Comparison of ENCODE assay signal across 12 cellular contexts in the genomic region with DNA sequence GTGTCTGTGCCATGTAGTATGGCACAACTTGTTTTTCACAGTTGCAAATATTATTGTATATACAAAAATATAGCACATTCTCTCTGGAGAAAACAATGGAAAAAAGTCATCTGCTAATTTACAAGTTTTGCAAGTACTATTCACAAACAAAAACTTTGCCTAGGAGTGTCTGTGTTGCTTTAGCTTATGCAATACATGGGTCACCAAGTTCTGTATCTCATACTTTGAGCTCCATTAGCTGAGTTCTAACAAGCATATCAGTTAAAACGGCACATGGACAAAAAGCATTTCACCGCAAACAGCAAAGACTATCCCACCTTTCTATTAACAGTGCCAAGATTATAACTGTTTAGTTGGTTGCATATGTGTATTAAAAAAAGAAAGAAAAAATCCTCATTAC. TPM values are rescaled to one million over a fixed set of nuclear protein-coding genes. Genes with fewer than 3 reads are reported as not detected.
A peak's percentile ranks its signal among the peaks of the same experiment; 100 is the strongest.
DNase-seq lines count a peak whose midpoint lies in the region; ATAC-seq, FAIRE-seq and TF ChIP-seq lines count a peak whose summit lies in the region.
"Had no signal": no experiment of that assay in that cellular context is flagged by ENCODE, and none has a peak within 500 bp of the region (broad histone marks: within the 10 kb centered on the region; RNA-seq: fewer than 3 reads in every experiment).

No MANE protein-coding gene starts in this region.

- FAIRE-seq in pancreas (lab: Jason Lieb, UNC) = no peak

- H3K9me3 Mint-ChIP-seq in stimulated activated effector memory CD8-positive, alpha-beta T cell treated with anti-CD3 and anti-CD28 coated beads, Interleukin-12 subunit alpha, Interleukin-12 subunit beta, amount 100 ng/mL, for 72 hours = no peaks in the 10 kb centered on the region

- H3K4me3 Mint-ChIP-seq in stimulated activated effector memory CD8-positive, alpha-beta T cell treated with anti-CD3 and anti-CD28 coated beads, Interleukin-12 subunit alpha, Interleukin-12 subunit beta, amount 100 ng/mL, for 72 hours = no peak overlapping the region
- H3K4me3 Mint-ChIP-seq: activated CD8-positive, alpha-beta T cell treated with anti-CD3 and anti-CD28 coated beads, Interleukin-2, amount 10 ng/mL, durations not matched to agents 7 days and 5 days; CD4-positive, CD25-positive, alpha-beta regulatory T cell had no signal

- intact Hi-C loops in pancreas (cut with DNase I) = no loop called here

- no peak overlapping the region for H3K27ac Mint-ChIP-seq in stimulated activated effector memory CD8-positive, alpha-beta T cell treated with anti-CD3 and anti-CD28 coated beads, Interleukin-12 subunit alpha, Interleukin-12 subunit beta, amount 100 ng/mL, for 72 hours
- H3K27ac Mint-ChIP-seq: activated CD8-positive, alpha-beta T cell treated with anti-CD3 and anti-CD28 coated beads, Interleukin-2, amount 10 ng/mL, durations not matched to agents 7 days and 5 days; CD4-positive, CD25-positive, alpha-beta regulatory T cell had no signal

- in situ Hi-C loops in SK-MEL-5 (cut with HindIII; ENCODE audit: low pct_unique_long_range_greater_than_20kb, low sequenced_read_pairs) = no loop called here

- peak overlapping the region; percentile 86 for H3K4me3 ChIP-seq in BJ (ENCODE audit: low read depth, low read length)
- peak overlapping the region in 3 of 4 donors; percentile 63 to 90 (median 83) for H3K4me3 ChIP-seq in pancreas
- H3K4me3 ChIP-seq: SK-N-MC had no signal

- peaks cover 13% of the 10 kb centered on the region for H3K36me3 Mint-ChIP-seq in stimulated activated effector memory CD8-positive, alpha-beta T cell treated with anti-CD3 and anti-CD28 coated beads, Interleukin-12 subunit alpha, Interleukin-12 subunit beta, amount 100 ng/mL, for 72 hours
- H3K36me3 Mint-ChIP-seq: CD4-positive, CD25-positive, alpha-beta regulatory T cell had no signal

- DNase-seq in BJ (ENCODE audit: low read depth) (no peak), SK-MEL-5 (ENCODE audit: low read depth, low spot score) (peak; percentile 66), fibroblast of gingiva (ENCODE audit: low read depth) (peak; percentile 65), pancreas (no peak), 8988T (no peak)
- no peak for DNase-seq in stimulated activated effector memory CD8-positive, alpha-beta T cell treated with anti-CD3 and anti-CD28 coated beads, Interleukin-12 subunit alpha, Interleukin-12 subunit beta, amount 100 ng/mL, for 72 hours (ENCODE audit: low spot score in 2 of 2)
- DNase-seq: activated CD8-positive, alpha-beta T cell treated with anti-CD3 and anti-CD28 coated beads, Interleukin-2, amount 10 ng/mL, durations not matched to agents 7 days and 5 days; body of pancreas; CD4-positive, CD25-positive, alpha-beta regulatory T cell had no signal

- POLR2A ChIA-PET in BJ (lab: Charles Lee) = no interaction called here

- 28 to 29% methylated on average over 2 of the region's 2 CpGs for WGBS in pancreas, 2 donors

- no peak for TF ChIP-seq CTCF in BJ (IDR thresholded peaks at IDR 0.05; ENCODE audit: insufficient read depth, low read depth, low read length)
- TF ChIP-seq CTCF in pancreas (IDR thresholded peaks at IDR 0.05) = no peak

- H3K4me1 ChIP-seq in pancreas = peaks cover 0 to 11% (median 0%) of the 10 kb centered on the region in 3 donors

- no peaks in the 10 kb centered on the region for H3K9me3 ChIP-seq in pancreas
- H3K9me3 ChIP-seq: body of pancreas had no signal

- CTCF ChIA-PET in BJ (lab: Yijun Ruan, JAX) = no interaction called here

- peak overlapping the region in 2 of 4 donors; percentile 13 to 99 for H3K27ac ChIP-seq in pancreas
- H3K27ac ChIP-seq: SK-N-MC had no signal

- H3K4me1 Mint-ChIP-seq in stimulated activated effector memory CD8-positive, alpha-beta T cell treated with anti-CD3 and anti-CD28 coated beads, Interleukin-12 subunit alpha, Interleukin-12 subunit beta, amount 100 ng/mL, for 72 hours = no peaks in the 10 kb centered on the region

- no peak for ATAC-seq in pancreas
- ATAC-seq in GM21515 (IDR thresholded peaks at IDR 0.05; ENCODE audit: unreplicated experiment) = no peak
- no peak for ATAC-seq in stimulated activated effector memory CD8-positive, alpha-beta T cell treated with anti-CD3 and anti-CD28 coated beads, Interleukin-12 subunit alpha, Interleukin-12 subunit beta, amount 100 ng/mL, for 72 hours
- ATAC-seq in GM19035 (IDR thresholded peaks at IDR 0.05; ENCODE audit: unreplicated experiment) = no peak
- ATAC-seq: activated CD8-positive, alpha-beta T cell treated with anti-CD3 and anti-CD28 coated beads, Interleukin-2, amount 10 ng/mL, durations not matched to agents 7 days and 5 days; body of pancreas had no signal

- H3K36me3 ChIP-seq in BJ (ENCODE audit: control insufficient read depth, insufficient read depth, low read length) (peaks cover 3% of the 10 kb centered on the region; the same call in 1 of the 2 replicates), pancreas (peaks cover 0 to 10% (median 4%) of the 10 kb centered on the region in 3 donors)

- H3K27me3 ChIP-seq in BJ (ENCODE audit: control insufficient read depth, insufficient read depth, low read length) (no peaks in the 10 kb centered on the region), pancreas (no peaks in the 10 kb centered on the region)
- H3K27me3 ChIP-seq: body of pancreas had no signal

RNA-seq across cellular contexts. Expression of a gene that starts 4.6 kb away (rescaled TPM):
- polyA plus RNA-seq in BJ (2011; rRNA removed) = 21.0 and 21.6 TPM in 2 replicates
- polyA minus RNA-seq in BJ (2011; rRNA and poly(A)+ RNA removed) = 18.0 and 25.0 TPM in 2 replicates
- total RNA-seq in SK-MEL-5 (2014; rRNA removed; shearing (Covaris generic)) = 90.2 and 91.0 TPM in 2 replicates
- 220 and 279 TPM in 2 replicates for polyA plus RNA-seq in SK-MEL-5 (2015; cell fraction: cytosol; rRNA removed)
- 240 and 249 TPM in 2 replicates for polyA plus RNA-seq in SK-MEL-5 (2015; cell fraction: nucleus; rRNA removed)
- 10 to 100 TPM; 10.7 to 18.8 (median 14.4) TPM for total RNA-seq in pancreas
- polyA plus RNA-seq in pancreas = 10 to 100 TPM; 11.4 to 15.6 TPM
- polyA plus RNA-seq: CD4-positive, CD25-positive, alpha-beta regulatory T cell had no signal

Comparison
In these comparisons a context has a peak if more than half of its experiments do, and no peak if none do; other contexts are left out.
1. DNase-seq: peak in SK-MEL-5 (single experiment) and fibroblast of gingiva (single experiment); none in BJ (single experiment), pancreas (0 of 6), stimulated activated effector memory CD8-positive, alpha-beta T cell treated with anti-CD3 and anti-CD28 coated beads, Interleukin-12 subunit alpha, Interleukin-12 subunit beta, amount 100 ng/mL, for 72 hours (0 of 2) and 8988T (single experiment).